ENCODE assay signal across 13 cellular contexts in the genomic region with DNA sequence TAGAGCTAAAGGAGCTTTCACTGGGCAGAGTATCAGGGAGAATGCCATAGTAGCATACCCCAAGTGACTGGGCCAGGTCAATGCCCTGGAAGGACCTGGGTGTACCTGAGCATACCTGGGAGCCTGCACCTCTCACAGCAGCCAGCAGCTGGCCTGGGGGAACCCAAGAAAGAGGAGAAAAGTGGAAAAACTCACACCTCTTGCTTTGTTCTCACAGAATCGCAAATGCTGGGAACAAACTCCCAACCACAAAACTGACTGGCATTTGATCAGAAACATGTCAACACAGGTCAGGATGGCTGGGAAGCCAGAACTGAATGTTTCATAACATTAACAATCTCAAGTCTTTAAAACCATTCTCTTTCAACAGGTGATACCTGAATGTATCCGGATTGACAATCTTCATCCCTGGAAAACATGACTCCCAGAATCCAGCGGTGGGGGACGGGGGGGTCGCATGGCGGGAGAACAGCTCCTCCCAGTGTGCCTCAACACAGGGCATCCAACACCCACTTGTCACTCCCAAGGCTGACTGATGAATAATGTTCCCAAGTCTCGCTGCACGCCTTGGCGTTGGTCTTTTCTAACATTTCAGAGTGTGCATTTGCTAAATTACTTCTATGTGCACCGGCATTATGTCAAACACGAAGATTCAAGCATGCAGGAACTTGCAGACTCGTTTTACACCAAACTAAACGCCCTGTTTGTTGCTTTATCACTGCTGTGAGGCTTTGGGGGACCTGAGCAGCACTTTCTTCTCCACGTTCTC. TPM values are rescaled to one million over a fixed set of nuclear protein-coding genes. Genes with fewer than 3 reads are reported as not detected.
DNase-seq lines count a peak whose midpoint lies in the region; ATAC-seq, FAIRE-seq and TF ChIP-seq lines count a peak whose summit lies in the region.
"Had no signal": no experiment of that assay in that cellular context is flagged by ENCODE, and none has a peak within 500 bp of the region (broad histone marks: within the 10 kb centered on the region; RNA-seq: fewer than 3 reads in every experiment).

No MANE protein-coding gene starts in this region.

- peaks cover 4% of the 10 kb centered on the region for H3K79me2 ChIP-seq in keratinocyte (ENCODE audit: control insufficient read depth, insufficient read depth, low read length)
- H3K79me2 ChIP-seq in smooth muscle cell (ENCODE audit: low read depth) = peaks cover 44% of the 10 kb centered on the region

- H4K20me1 ChIP-seq in keratinocyte (ENCODE audit: control insufficient read depth, extremely low read depth, insufficient read depth, low read length) (no peaks in the 10 kb centered on the region), smooth muscle cell (ENCODE audit: low read depth) (peaks cover 46% of the 10 kb centered on the region)

- FAIRE-seq in keratinocyte (lab: Jason Lieb, UNC) = peak; percentile 88
- FAIRE-seq: islet of Langerhans had no signal

- peaks cover 12 to 13% of the 10 kb centered on the region in 2 donors for H3K36me3 ChIP-seq in ascending aorta
- H3K36me3 ChIP-seq in keratinocyte (ENCODE audit: control insufficient read depth in 2 of 2, extremely low read depth in 1 of 2, insufficient read depth in 2 of 2, low read length in 2 of 2) = peaks cover 0 to 6% of the 10 kb centered on the region in 2 experiments
- H3K36me3 ChIP-seq in smooth muscle cell (ENCODE audit: low read depth) = no peaks in the 10 kb centered on the region
- H3K36me3 ChIP-seq: MG63 had no signal

- no peak for TF ChIP-seq CTCF in ascending aorta (IDR thresholded peaks at IDR 0.05)
- peak in 1 of 3 experiments; percentile 1 for TF ChIP-seq CTCF in keratinocyte (optimal IDR thresholded peaks at IDR 0.05 in 1 of 3, IDR thresholded peaks at IDR 0.05 in 1 of 3, conservative IDR thresholded peaks at IDR 0.05 in 1 of 3; ENCODE audit: extremely low read depth in 1 of 3, insufficient read depth in 2 of 3, low read length in 3 of 3)
- TF ChIP-seq CTCF in smooth muscle cell (IDR thresholded peaks at IDR 0.05; ENCODE audit: borderline replicate concordance, insufficient read depth, poor library complexity, severe bottlenecking) = no peak

- H3K9me3 ChIP-seq in ascending aorta = no peaks in the 10 kb centered on the region
- H3K9me3 ChIP-seq in keratinocyte (ENCODE audit: control insufficient read depth, low read depth, low read length) = no peaks in the 10 kb centered on the region
- no peaks in the 10 kb centered on the region for H3K9me3 ChIP-seq in smooth muscle cell (replicated peaks; ENCODE audit: low read depth)
- H3K9me3 ChIP-seq: MG63 had no signal

- 66% methylated on average over 14 of the region's 14 CpGs for WGBS in smooth muscle cell (ENCODE audit: low lambda C conversion rate)

- H3K27ac ChIP-seq in ascending aorta = peak overlapping the region; percentile 64 to 82
- H3K27ac ChIP-seq in keratinocyte (ENCODE audit: control insufficient read depth, insufficient read depth, low read length) = peak overlapping the region; percentile 87
- peak overlapping the region; percentile 53 for H3K27ac ChIP-seq in smooth muscle cell (ENCODE audit: low read depth)

- DNase-seq in HPDE6-E6E7 (ENCODE audit: extremely low spot score) (peak; percentile 73), ascending aorta (ENCODE audit: low spot score in 2 of 2) (no peak), keratinocyte (ENCODE audit: low read depth, low spot score) (peak; percentile 81), smooth muscle cell (lab: John Stamatoyannopoulos, UW; ENCODE audit: unreplicated experiment) (no peak), retina (no peak)
- no peak for DNase-seq in activated CD4-positive, alpha-beta T cell treated with anti-CD3 and anti-CD28 coated beads, Interleukin-2, amount 50 U/mL, for 48 hours
- DNase-seq: MG63; NCI-H2107; NK-92 treated with Interleukin-12 subunit alpha and Interleukin-12 subunit beta, amount 100 ng/mL, for 24 hours; stimulated activated CD4-positive, alpha-beta T cell treated with anti-CD3 and anti-CD28 coated beads, Interleukin-4, amount 100 ng/mL, for 4 hours; stimulated activated naive CD4-positive, alpha-beta T cell had no signal

- H2AFZ ChIP-seq in keratinocyte (ENCODE audit: control insufficient read depth, low read length) (no peak overlapping the region), smooth muscle cell (ENCODE audit: low read depth) (no peak overlapping the region)

- no peak for ATAC-seq in HG02885 (IDR thresholded peaks at IDR 0.05; ENCODE audit: poor library complexity, unreplicated experiment)

- H3K27me3 ChIP-seq in ascending aorta (no peaks in the 10 kb centered on the region), keratinocyte (ENCODE audit: control insufficient read depth, extremely low read depth, insufficient read depth, low read length) (no peaks in the 10 kb centered on the region), smooth muscle cell (ENCODE audit: low read depth) (no peaks in the 10 kb centered on the region)
- H3K27me3 ChIP-seq: MG63 had no signal

- H3F3A ChIP-seq in smooth muscle cell (ENCODE audit: low read depth) = no peaks in the 10 kb centered on the region

- H3K9me1 ChIP-seq in keratinocyte (ENCODE audit: control insufficient read depth, extremely low read depth, insufficient read depth, low read length) = no peaks in the 10 kb centered on the region

- peak overlapping the region; percentile 79 for H3K9ac ChIP-seq in keratinocyte (ENCODE audit: control insufficient read depth, extremely low read depth, insufficient read depth, low read length)
- H3K9ac ChIP-seq in smooth muscle cell (ENCODE audit: low read depth) = no peak overlapping the region

- H3K4me1 ChIP-seq in ascending aorta (peaks cover 0 to 58% of the 10 kb centered on the region in 2 donors), keratinocyte (ENCODE audit: control insufficient read depth, extremely low read depth, insufficient read depth, low read length) (peaks cover 31% of the 10 kb centered on the region), smooth muscle cell (ENCODE audit: low read depth) (no peaks in the 10 kb centered on the region)

- H3K4me2 ChIP-seq in keratinocyte (ENCODE audit: control insufficient read depth, extremely low read depth, insufficient read depth, low read depth, low read length) (peak overlapping the region; percentile 69), smooth muscle cell (no peak overlapping the region)

- intact Hi-C loops in ascending aorta (cut with DNase I) = no loop called here

- H3K4me3 ChIP-seq in ascending aorta (peak overlapping the region; percentile 39 to 46), keratinocyte (ENCODE audit: control insufficient read depth in 2 of 3, extremely low read depth in 1 of 3, insufficient read depth in 2 of 3, low read depth in 1 of 3, low read length in 3 of 3) (peak overlapping the region in 2 of 3 experiments; percentile 31 to 52), smooth muscle cell (no peak overlapping the region)
- H3K4me3 ChIP-seq: MG63 had no signal

- dilution Hi-C loops in keratinocyte (cut with MboI; ENCODE audit: extremely low pct_ligation_motif_present, low sequenced_read_pairs) = no loop called here

RNA-seq across cellular contexts. Expression of gene FOXN3, which starts 7.9 kb away (rescaled TPM):
- total RNA-seq in ascending aorta (96.3 TPM), smooth muscle cell (21.0 and 31.5 TPM in 2 replicates)
- polyA plus RNA-seq in keratinocyte (10.1 to 10.6 TPM (median 10.2 TPM) in 3 replicates), smooth muscle cell (24.5 and 24.7 TPM in 2 replicates)
- polyA plus RNA-seq in keratinocyte (2011; ENCODE audit: low read depth) = 5.7 TPM
- 11.2 and 11.5 TPM in 2 replicates for polyA plus RNA-seq in keratinocyte (2011; cell fraction: cytosol; rRNA removed)
- 10.5 and 13.4 TPM in 2 replicates for polyA plus RNA-seq in keratinocyte (2011; cell fraction: nucleus; rRNA removed)
- 8.1 and 9.7 TPM in 2 replicates for polyA plus RNA-seq in keratinocyte (2012; ENCODE audit: low replicate concordance)
- 27.5 to 28.6 TPM (median 28.3 TPM) in 3 replicates for polyA minus RNA-seq in keratinocyte
- polyA minus RNA-seq in keratinocyte (2011; cell fraction: cytosol; rRNA and poly(A)+ RNA removed) = 14.6 TPM
- polyA minus RNA-seq in keratinocyte (2011; cell fraction: nucleus; rRNA and poly(A)+ RNA removed) = 29.0 and 31.9 TPM in 2 replicates

Comparison
In these comparisons a context has a peak if more than half of its experiments do, and no peak if none do; other contexts are left out.
1. DNase-seq: peak in HPDE6-E6E7 (single experiment) and keratinocyte (single experiment); none in ascending aorta (0 of 2), smooth muscle cell (single experiment), retina (single experiment) and activated CD4-positive, alpha-beta T cell treated with anti-CD3 and anti-CD28 coated beads, Interleukin-2, amount 50 U/mL, for 48 hours (0 of 2).
2. Peak in every context shown above with its lines, with median percentiles within 50 percentile points of each other: H3K27ac ChIP-seq.